Comparison of ENCODE assay signal across 11 cellular contexts in the genomic region with DNA sequence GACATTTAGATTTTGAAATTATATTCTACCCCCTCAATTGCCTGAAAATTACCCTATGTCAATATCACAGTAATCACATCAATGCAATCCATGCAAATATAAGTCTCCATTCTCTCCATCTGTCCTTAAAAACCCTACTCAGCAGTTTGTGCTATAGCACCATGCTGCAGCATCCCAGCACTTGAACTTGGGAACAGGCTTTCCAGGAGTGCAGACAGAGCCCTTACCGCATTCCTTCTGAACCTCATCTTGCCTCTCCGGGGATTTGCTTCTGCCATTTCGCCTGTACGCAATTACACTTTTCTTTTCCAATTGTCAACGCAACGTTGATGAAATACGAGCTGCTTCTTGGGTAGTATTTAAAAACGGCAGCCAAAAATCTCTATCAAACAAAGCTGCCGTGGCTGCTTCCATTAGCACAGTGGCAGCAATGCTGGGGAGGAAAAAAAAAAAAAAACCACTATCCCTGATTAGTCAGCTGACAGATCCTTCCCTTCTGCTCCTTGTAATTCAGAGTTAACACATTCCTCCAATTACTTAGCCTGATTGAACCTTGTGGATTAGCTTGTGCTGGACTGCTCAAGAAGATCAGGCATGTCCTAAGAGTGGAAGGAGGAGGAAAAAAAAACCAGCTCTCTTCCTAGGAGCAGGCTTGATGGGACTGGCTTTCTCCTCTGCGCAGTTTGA.
DNase-seq lines count a peak whose midpoint lies in the region; FAIRE-seq and TF ChIP-seq lines count a peak whose summit lies in the region.
"Had no signal": no experiment of that assay in that cellular context is flagged by ENCODE, and none has a peak within 500 bp of the region (broad histone marks: within the 10 kb centered on the region; RNA-seq: fewer than 3 reads in every experiment).

No MANE protein-coding gene starts in this region.

- no peaks in the 10 kb centered on the region for H3K36me3 ChIP-seq in left ventricle myocardium inferior
- H3K36me3 ChIP-seq: Peyer's patch had no signal

- no peak overlapping the region for H3K27ac ChIP-seq in left ventricle myocardium inferior (replicated peaks)
- H3K27ac ChIP-seq: Peyer's patch had no signal

- no peak for DNase-seq in left ventricle myocardium inferior
- no peak for DNase-seq in cardiac septum (ENCODE audit: low spot score)
- peak; percentile 1 for DNase-seq in choroid plexus epithelial cell (ENCODE audit: low read depth)
- peak; percentile 17 for DNase-seq in medulla oblongata (ENCODE audit: extremely low spot score)
- peak; percentile 1 for DNase-seq in urothelium cell line (ENCODE audit: low spot score)
- no peak for DNase-seq in GM20000 (ENCODE audit: low spot score)
- DNase-seq in HuH-7 (ENCODE audit: low spot score) = no peak
- no peak for DNase-seq in activated CD4-positive, alpha-beta T cell treated with anti-CD3 and anti-CD28 coated beads, Interleukin-2, amount 50 U/mL, for 4 hours
- DNase-seq: ACHN, NCI-H2029, Peyer's patch had no signal

- TF ChIP-seq CTCF in left ventricle myocardium inferior (IDR thresholded peaks at IDR 0.05; ENCODE audit: borderline replicate concordance) (no peak), choroid plexus epithelial cell (conservative IDR thresholded peaks at IDR 0.05; ENCODE audit: low read depth, low read length) (no peak), GM20000 (IDR thresholded peaks at IDR 0.05; ENCODE audit: extremely low read depth, missing control alignments) (no peak)

- intact Hi-C loops in left ventricle myocardium inferior (cut with micrococcal nuclease) = no loop called here
- intact Hi-C loops in cardiac septum (cut with DNase I) = no loop called here

- no peaks in the 10 kb centered on the region for H3K9me3 ChIP-seq in left ventricle myocardium inferior (replicated peaks)
- H3K9me3 ChIP-seq: Peyer's patch had no signal

- no peaks in the 10 kb centered on the region for H3K27me3 ChIP-seq in left ventricle myocardium inferior (ENCODE audit: low read depth)
- H3K27me3 ChIP-seq: Peyer's patch had no signal

- H3K4me3 ChIP-seq in left ventricle myocardium inferior = peak overlapping the region; percentile 36
- no peak overlapping the region for H3K4me3 ChIP-seq in choroid plexus epithelial cell (ENCODE audit: low read depth, low read length)
- H3K4me3 ChIP-seq: Peyer's patch had no signal

- H3K4me1 ChIP-seq in left ventricle myocardium inferior = no peaks in the 10 kb centered on the region
- H3K4me1 ChIP-seq: Peyer's patch had no signal

- no peak for FAIRE-seq in urothelium cell line (lab: Jason Lieb, UNC)

Comparison
In these comparisons a context has a peak if more than half of its experiments do, and no peak if none do; other contexts are left out.
1. DNase-seq: peak in choroid plexus epithelial cell (single experiment), medulla oblongata (single experiment) and urothelium cell line (single experiment); none in left ventricle myocardium inferior (single experiment), cardiac septum (single experiment), GM20000 (single experiment), HuH-7 (single experiment) and activated CD4-positive, alpha-beta T cell treated with anti-CD3 and anti-CD28 coated beads, Interleukin-2, amount 50 U/mL, for 4 hours (0 of 2).